ENCODE assay signal across 13 cellular contexts in the genomic region with DNA sequence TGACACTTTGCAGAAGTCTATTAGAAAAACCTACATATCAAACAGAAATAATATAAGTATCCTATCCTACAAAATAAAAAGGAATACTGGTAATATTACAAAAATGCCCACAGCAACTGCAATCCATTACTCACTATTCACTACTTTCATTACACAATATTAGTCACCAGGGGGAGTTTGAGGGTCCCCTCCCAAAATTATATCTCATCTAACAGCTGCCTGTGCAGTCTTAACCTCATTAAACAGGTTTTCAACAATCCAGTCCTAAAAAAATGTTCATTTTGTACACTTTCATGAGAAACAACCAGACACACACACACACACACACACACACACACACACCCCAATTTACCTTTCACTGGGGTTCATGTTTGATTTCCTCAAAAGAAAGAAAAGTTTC. TPM values are rescaled to one million over a fixed set of nuclear protein-coding genes. Genes with fewer than 3 reads are reported as not detected.
DNase-seq lines count a peak whose midpoint lies in the region; ATAC-seq, FAIRE-seq and TF ChIP-seq lines count a peak whose summit lies in the region.
"Had no signal": no experiment of that assay in that cellular context is flagged by ENCODE, and none has a peak within 500 bp of the region (broad histone marks: within the 10 kb centered on the region; RNA-seq: fewer than 3 reads in every experiment).

No MANE protein-coding gene starts in this region.

- peaks cover 66% of the 10 kb centered on the region for H3K79me2 ChIP-seq in K562 (ENCODE audit: control insufficient read depth, insufficient read depth, low read length)

- H3K36me3 ChIP-seq in K562 (ENCODE audit: control insufficient read depth, insufficient read depth, low read length), result peaks cover 5% of the 10 kb centered on the region; the same call in 1 of the 3 replicates
- H3K36me3 ChIP-seq in heart left ventricle, result no peaks in the 10 kb centered on the region

- DNase-seq in DMS 273 (lab: John Stamatoyannopoulos, UW; ENCODE audit: unreplicated experiment), result peak; percentile 39
- DNase-seq in DMS 273 treated with DMSO at 0.1 percent for 48 hours (lab: John Stamatoyannopoulos, UW), result no peak
- DNase-seq in LHCN-M2 (ENCODE audit: low read depth), result peak; percentile 72
- peak; percentile 38 to 57 (median 44) for DNase-seq in K562 (ENCODE audit: extremely low read depth in 1 of 4, low spot score in 3 of 4)
- no peak for DNase-seq in nephron progenitor cell
- no peak for DNase-seq in T-helper 1 cell
- DNase-seq in NCI-H2029 (lab: John Stamatoyannopoulos, UW), result no peak
- DNase-seq in heart left ventricle, result no peak
- DNase-seq: activated gamma-delta T cell treated with Interleukin-2 at 50 U/mL for 16 hours, NCI-H2171 had no signal

- peaks cover 28% of the 10 kb centered on the region for H3K36me3 Mint-ChIP-seq in nephron progenitor cell (ENCODE audit: low read depth)

- TF ChIP-seq POLR2A in K562 (conservative IDR thresholded peaks at IDR 0.05) (no peak), heart left ventricle (IDR thresholded peaks at IDR 0.05) (no peak)

- no peak overlapping the region for H3K27ac Mint-ChIP-seq in nephron progenitor cell

- BruUV-seq in K562 (replicated peaks; lab: Mats Ljungman, UMichigan), result no TSS peak

- intact Hi-C loops in K562 (cut with micrococcal nuclease) (loop anchor here (10.0 kb wide), 1 partner anchor 359 kb away; no protein-coding TSS in a partner anchor), heart left ventricle (cut with DNase I) (loop anchor here in 9 of 10 donors (10.0 kb wide), 7 partner anchors 89 to 321 kb away; a partner anchor contains a TSS)

- no peaks in the 10 kb centered on the region for H4K20me1 ChIP-seq in K562 (replicated peaks; ENCODE audit: control insufficient read depth, insufficient read depth, low read length)

- peak in 1 of 2 experiments; percentile 31; a peak in 3 of 4 replicates for TF ChIP-seq RAD21 in K562 (CRISPR knock-in tag; conservative IDR thresholded peaks at IDR 0.05 in 1 of 2, IDR thresholded peaks at IDR 0.05 in 1 of 2)

- H2AFZ ChIP-seq in K562 (ENCODE audit: low read depth, low read length), result no peak overlapping the region

- POLR2A ChIA-PET in K562 (lab: Yijun Ruan, JAX), result interaction anchor here (1.3 kb wide), 1 partner anchor 15 kb away, joined by 3 read pairs; no protein-coding TSS in a partner anchor

- H3K4me3 ChIP-seq in K562, result peak overlapping the region; percentile 50
- H3K4me3 ChIP-seq in heart left ventricle, result no peak overlapping the region
- H3K4me3 ChIP-seq: lung had no signal

- peak overlapping the region; percentile 80 for H3K4me2 ChIP-seq in K562 (ENCODE audit: insufficient read depth, low read length)

- peak overlapping the region; percentile 95 for H3K4me3 Mint-ChIP-seq in nephron progenitor cell

- FAIRE-seq in K562 (lab: Jason Lieb, UNC), result peak; percentile 63

- H3K9me1 ChIP-seq in K562 (ENCODE audit: control insufficient read depth, insufficient read depth, low read length), result no peaks in the 10 kb centered on the region

- in situ Hi-C loops in K562 (cut with MboI), result loop anchor here (10.0 kb wide), 1 partner anchor 199 kb away; a partner anchor contains a TSS

- TF ChIP-seq CTCF in K562 (IDR thresholded peaks at IDR 0.05 in 2 of 3, conservative IDR thresholded peaks at IDR 0.05 in 1 of 3; ENCODE audit: insufficient read depth in 2 of 3, low read depth in 1 of 3, low read length in 3 of 3), result peak; percentile 10 to 57 (median 48); a peak in 4 of 6 replicates
- TF ChIP-seq CTCF in nephron progenitor cell (IDR thresholded peaks at IDR 0.05), result peak; percentile 13
- TF ChIP-seq CTCF in heart left ventricle (IDR thresholded peaks at IDR 0.05), result no peak

- ATAC-seq in K562 (peak; percentile 7; the same call in 1 of the 3 replicates), heart left ventricle (no peak)

- CTCF ChIA-PET in K562 (lab: Yijun Ruan, JAX; ENCODE audit: low intra/inter-chr PET ratio), result interaction anchor here (1.2 kb wide), 1 partner anchor 197 kb away, joined by 4 read pairs; a partner anchor contains a TSS

- H3K27me3 Mint-ChIP-seq in nephron progenitor cell (ENCODE audit: low read depth, poor library complexity), result no peaks in the 10 kb centered on the region

- H3K4me1 Mint-ChIP-seq in nephron progenitor cell, result peaks cover 51% of the 10 kb centered on the region

- H3K27ac ChIP-seq in K562 (ENCODE audit: extremely low read depth, low read depth, low read length), result peak overlapping the region; percentile 91
- no peak overlapping the region for H3K27ac ChIP-seq in heart left ventricle
- H3K27ac ChIP-seq: 22Rv1 had no signal

- H3K27me3 ChIP-seq in K562 (ENCODE audit: control insufficient read depth in 2 of 2, insufficient read depth in 2 of 2, low read length in 2 of 2), result no peaks in the 10 kb centered on the region
- no peaks in the 10 kb centered on the region for H3K27me3 ChIP-seq in heart left ventricle

- 0 out of 2 replicates have a peak, but pooled peaks have one; percentile 17 for TF ChIP-seq EP300 in K562 (IDR thresholded peaks at IDR 0.05; ENCODE audit: low read length)

- peaks cover 6% of the 10 kb centered on the region for H3K9me3 Mint-ChIP-seq in nephron progenitor cell

- H3K9me3 ChIP-seq in K562 (replicated peaks; ENCODE audit: control insufficient read depth, insufficient read depth, low read depth, low read length) (no peaks in the 10 kb centered on the region), heart left ventricle (no peaks in the 10 kb centered on the region)

- peak overlapping the region in 1 of 2 experiments; percentile 72; a peak in 2 of 4 replicates for H3K9ac ChIP-seq in K562 (ENCODE audit: insufficient read depth in 1 of 2, low read depth in 2 of 2, low read length in 2 of 2)

- H3K4me1 ChIP-seq in K562 (replicated peaks in 1 of 2; ENCODE audit: control insufficient read depth in 2 of 2, insufficient read depth in 2 of 2, low read length in 2 of 2) (peaks cover 9 to 29% of the 10 kb centered on the region in 2 experiments; a peak in 4 of 5 replicates), heart left ventricle (peaks cover 0 to 34% (median 17%) of the 10 kb centered on the region in 12 donors)

TF ChIP-seq in K562, 482 proteins besides CTCF, POLR2A, EP300 and RAD21 (continues in another document):
- TF ChIP-seq ZNF695 (CRISPR knock-in tag; IDR thresholded peaks at IDR 0.05), result no peak
- peak; percentile 75 for TF ChIP-seq CEBPB (tag; IDR thresholded peaks at IDR 0.05)
- TF ChIP-seq ZBTB7A (IDR thresholded peaks at IDR 0.05; ENCODE audit: borderline replicate concordance, control insufficient read depth, low read depth, low read length), result peak; percentile 65; the same call in 1 of the 2 replicates
- TF ChIP-seq ZKSCAN3 (CRISPR knock-in tag; IDR thresholded peaks at IDR 0.05), result no peak
- no peak for TF ChIP-seq COPS2 (conservative IDR thresholded peaks at IDR 0.05)
- no peak for TF ChIP-seq KDM4B (IDR thresholded peaks at IDR 0.05; ENCODE audit: borderline replicate concordance in 2 of 2, low read depth in 1 of 2)
- no peak for TF ChIP-seq CEBPG (CRISPR knock-in tag; IDR thresholded peaks at IDR 0.05)
- TF ChIP-seq CEBPG (tag; conservative IDR thresholded peaks at IDR 0.05 in 1 of 2, IDR thresholded peaks at IDR 0.05 in 1 of 2), result 0 out of 4 replicates have a peak, but pooled peaks of 1 of the 2 experiments have one; percentile 26
- TF ChIP-seq ZNF561 (CRISPR knock-in tag; conservative IDR thresholded peaks at IDR 0.05), result no peak

RNA-seq across cellular contexts. Expression of a gene that starts 2.9 kb away (rescaled TPM):
- 36.7 and 40.0 TPM in 2 replicates for total RNA-seq in LHCN-M2 (2014; rRNA removed)
- 11.5 TPM for polyA plus RNA-seq in LHCN-M2 (2012)
- total RNA-seq in K562 (2011; cell fraction: chromatin; rRNA removed; ENCODE audit: low replicate concordance), result 19.0 and 56.6 TPM in 2 replicates
- total RNA-seq in K562 (2011; cell fraction: nucleolus; rRNA removed), result 11.3 and 13.7 TPM in 2 replicates
- total RNA-seq in K562 (2011; cell fraction: nucleoplasm; rRNA removed), result 21.7 and 34.1 TPM in 2 replicates
- total RNA-seq in K562 (2014; rRNA removed), result 7.6 and 8.1 TPM in 2 replicates
- 13.0 and 13.1 TPM in 2 replicates for total RNA-seq in K562 (2014; rRNA removed; fragmentation: Illumina TruSeq; extraction: Trizol)
- 13.4 and 14.4 TPM in 2 replicates for total RNA-seq in K562 (2015; rRNA removed; fragmentation: Illumina TruSeq; extraction: Trizol)
- 10.4 and 11.1 TPM in 2 replicates for total RNA-seq in K562 (2021)
- 11.5 and 12.8 TPM in 2 replicates for polyA plus RNA-seq in K562 (2011; rRNA removed)
- polyA plus RNA-seq in K562 (2011; cell fraction: cytosol; rRNA removed), result 5.6 and 5.9 TPM in 2 replicates
- 20.8 and 20.9 TPM in 2 replicates for polyA plus RNA-seq in K562 (2011; cell fraction: nucleus; rRNA removed)
- 6.8 and 8.2 TPM in 2 replicates for polyA plus RNA-seq in K562 (2012)
- polyA plus RNA-seq in K562 (2014; fragmentation: Illumina TruSeq; extraction: Trizol), result 7.5 and 9.4 TPM in 2 replicates
- 1 to 10 TPM; 3.7 to 4.5 TPM for polyA plus RNA-seq in K562 (2014; fragmentation: Nextera tagmentation; extraction: Ambion mirVana)
- 7.3 and 10.1 TPM in 2 replicates for polyA plus RNA-seq in K562 (2014; rRNA removed)
- polyA minus RNA-seq in K562 (2011; rRNA and poly(A)+ RNA removed), result 26.4 and 36.7 TPM in 2 replicates
- 7.6 and 15.2 TPM in 2 replicates for polyA minus RNA-seq in K562 (2011; cell fraction: cytosol; rRNA and poly(A)+ RNA removed)
- polyA minus RNA-seq in K562 (2011; cell fraction: nucleus; rRNA and poly(A)+ RNA removed), result 24.5 and 39.3 TPM in 2 replicates
- 10 to 100 TPM; 27.3 to 42.1 (median 33.2) TPM for total RNA-seq in heart left ventricle
- polyA plus RNA-seq in heart left ventricle, result 10 to 100 TPM in 1 of 2 donors, 1 to 10 TPM in 1; 8.3 to 20.3 TPM

RNA-seq across cellular contexts. Expression of a gene that starts 48.2 kb away (rescaled TPM):
- not detected in 2 replicates for total RNA-seq in LHCN-M2 (2014; rRNA removed)
- polyA plus RNA-seq in LHCN-M2 (2012), result not detected
- total RNA-seq in K562 (2011; cell fraction: chromatin; rRNA removed; ENCODE audit: low replicate concordance), result 2.7 TPM in 1 of 2 replicates, not detected in the other
- total RNA-seq in K562 (2011; cell fraction: nucleolus; rRNA removed), result not detected in 2 replicates
- total RNA-seq in K562 (2011; cell fraction: nucleoplasm; rRNA removed), result not detected in 2 replicates
- 0.37 and 2.0 TPM in 2 replicates for total RNA-seq in K562 (2014; rRNA removed)
- total RNA-seq in K562 (2014; rRNA removed; fragmentation: Illumina TruSeq; extraction: Trizol), result 1.8 and 1.9 TPM in 2 replicates
- total RNA-seq in K562 (2015; rRNA removed; fragmentation: Illumina TruSeq; extraction: Trizol), result 1.5 and 2.5 TPM in 2 replicates
- 1.2 and 1.7 TPM in 2 replicates for total RNA-seq in K562 (2021)
- 0.49 and 1.4 TPM in 2 replicates for polyA plus RNA-seq in K562 (2011; rRNA removed)
- polyA plus RNA-seq in K562 (2011; cell fraction: cytosol; rRNA removed), result 0.16 TPM in 1 of 2 replicates, not detected in the other
- 0.37 and 0.70 TPM in 2 replicates for polyA plus RNA-seq in K562 (2011; cell fraction: nucleus; rRNA removed)
- 0.79 and 1.2 TPM in 2 replicates for polyA plus RNA-seq in K562 (2012)
- 0.62 and 0.97 TPM in 2 replicates for polyA plus RNA-seq in K562 (2014; fragmentation: Illumina TruSeq; extraction: Trizol)
- under 1 TPM; 0.62 to 0.87 TPM for polyA plus RNA-seq in K562 (2014; fragmentation: Nextera tagmentation; extraction: Ambion mirVana)
- 0.73 and 1.7 TPM in 2 replicates for polyA plus RNA-seq in K562 (2014; rRNA removed)
- 0.57 and 0.60 TPM in 2 replicates for polyA minus RNA-seq in K562 (2011; rRNA and poly(A)+ RNA removed)
- polyA minus RNA-seq in K562 (2011; cell fraction: cytosol; rRNA and poly(A)+ RNA removed), result not detected in 2 replicates
- polyA minus RNA-seq in K562 (2011; cell fraction: nucleus; rRNA and poly(A)+ RNA removed), result 0.67 and 1.00 TPM in 2 replicates
- not detected for total RNA-seq in heart left ventricle
- not detected for polyA plus RNA-seq in heart left ventricle
- total RNA-seq: lung, temporal lobe had no signal
- polyA plus RNA-seq: lung had no signal

Comparison
In these comparisons a context has a peak if more than half of its experiments do, and no peak if none do; other contexts are left out.
1. DNase-seq: peak in DMS 273 (single experiment), LHCN-M2 (single experiment) and K562 (4 of 4); none in DMS 273 treated with DMSO at 0.1 percent for 48 hours (single experiment), nephron progenitor cell (single experiment), T-helper 1 cell (0 of 5), NCI-H2029 (single experiment) and heart left ventricle (0 of 5).
2. CTCF ChIP-seq: peak in K562 (3 of 3) and nephron progenitor cell (single experiment); none in heart left ventricle (0 of 12).